Comparison of ENCODE assay signal across 29 cellular contexts in genomic region chr13:28322256-28322895, GRCh38.
DNase-seq lines count a peak whose midpoint lies in the region; ATAC-seq and TF ChIP-seq lines count a peak whose summit lies in the region.
"Had no signal": no experiment of that assay in that cellular context is flagged by ENCODE, and none has a peak within 500 bp of the region (broad histone marks: within the 10 kb centered on the region; RNA-seq: fewer than 3 reads in every experiment).

No MANE protein-coding gene starts in this region.

- DNase-seq in SK-N-SH: peak; percentile 37
- peak; percentile 41 for DNase-seq in fibroblast of pulmonary artery (ENCODE audit: low read depth)
- no peak for DNase-seq in smooth muscle cell (lab: John Stamatoyannopoulos, UW; ENCODE audit: unreplicated experiment)
- no peak for DNase-seq in NCI-H2107 (lab: John Stamatoyannopoulos, UW)
- DNase-seq in Ammon's horn (ENCODE audit: low spot score): no peak
- no peak for DNase-seq in WTC11 (ENCODE audit: low spot score)
- DNase-seq: activated CD4-positive, CD25-positive, alpha-beta regulatory T cell treated with anti-CD3 and anti-CD28 coated beads, Interleukin-2, amount 50 U/mL, for 72 hours; activated CD8-positive, alpha-beta T cell treated with anti-CD3 and anti-CD28 coated beads, Interleukin-2, amount 10 ng/mL, durations not matched to agents 7 days and 5 days; activated gamma-delta T cell; AML-193; body of pancreas; DMS79; effector memory CD4-positive, alpha-beta T cell; glutamatergic neuron; Kasumi-1; mammary epithelial cell; NCI-H1048; NCI-H1694 treated with DMSO at 0.1 percent for 48 hours; NCI-H774; nucleus accumbens; stimulated activated CD4-positive, alpha-beta T cell treated with anti-CD3 and anti-CD28 coated beads, Interleukin-1b, Interleukin-23, amount 100 ng/mL, for 48 hours; T1000; upper lobe of left lung had no signal

- H3K4me3 ChIP-seq in SK-N-SH (ENCODE audit: low read depth in 2 of 2, low read length in 1 of 2) (no peak overlapping the region), fibroblast of pulmonary artery (replicated peaks; ENCODE audit: low read depth, low read length) (no peak overlapping the region), smooth muscle cell (no peak overlapping the region)
- H3K4me3 ChIP-seq: body of pancreas, esophagus muscularis mucosa, GM12878, skin epidermis, upper lobe of left lung had no signal

- no peaks in the 10 kb centered on the region for H3K27me3 ChIP-seq in SK-N-SH (ENCODE audit: insufficient read depth)
- no peaks in the 10 kb centered on the region for H3K27me3 ChIP-seq in smooth muscle cell (ENCODE audit: low read depth)
- H3K27me3 ChIP-seq: body of pancreas, esophagus muscularis mucosa, upper lobe of left lung had no signal

- H3F3A ChIP-seq in SK-N-SH (replicated peaks; ENCODE audit: insufficient read depth): no peaks in the 10 kb centered on the region
- peaks cover 28% of the 10 kb centered on the region for H3F3A ChIP-seq in smooth muscle cell (ENCODE audit: low read depth)

- H3K4me1 ChIP-seq in SK-N-SH (ENCODE audit: control insufficient read depth in 1 of 2, insufficient read depth in 2 of 2, low read depth in 1 of 2, low read length in 1 of 2) (peaks cover 10 to 11% of the 10 kb centered on the region in 2 experiments; a peak in 3 of 4 replicates), smooth muscle cell (ENCODE audit: low read depth) (peaks cover 3% of the 10 kb centered on the region)
- H3K4me1 ChIP-seq: body of pancreas had no signal

- H3K9me3 ChIP-seq in SK-N-SH (no peaks in the 10 kb centered on the region), smooth muscle cell (replicated peaks; ENCODE audit: low read depth) (no peaks in the 10 kb centered on the region)
- H3K9me3 ChIP-seq: body of pancreas, esophagus muscularis mucosa, upper lobe of left lung had no signal

- CTCF ChIA-PET in SK-N-SH (lab: Yijun Ruan, JAX): interaction anchor here (1.5 to 4.1 kb wide), 3 partner anchors 11 to 474 kb away, joined by 4 to 22 read pairs (median 12); no protein-coding TSS in a partner anchor
- CTCF ChIA-PET in WTC11 (lab: Charles Lee): no interaction called here

- H3K9me2 ChIP-seq in SK-N-SH: no peaks in the 10 kb centered on the region

- peaks cover 34% of the 10 kb centered on the region for H3K36me3 Mint-ChIP-seq in WTC11

- H3K9ac ChIP-seq in SK-N-SH: no peak overlapping the region
- H3K9ac ChIP-seq in smooth muscle cell (ENCODE audit: low read depth): no peak overlapping the region

- POLR2A ChIA-PET in SK-N-SH (lab: Yijun Ruan, JAX): no interaction called here
- POLR2A ChIA-PET in WTC11 (lab: Charles Lee): no interaction called here

- no peak for ATAC-seq in SK-N-SH treated with all-trans-retinoic acid at 6 μM for 48 hours
- no peak for ATAC-seq in WTC11
- ATAC-seq: activated CD8-positive, alpha-beta T cell treated with anti-CD3 and anti-CD28 coated beads, Interleukin-2, amount 10 ng/mL, durations not matched to agents 7 days and 5 days; body of pancreas; GM12878 had no signal

- peak overlapping the region; percentile 78; the same call in 1 of the 2 replicates for H2AFZ ChIP-seq in SK-N-SH (ENCODE audit: low read depth)
- H2AFZ ChIP-seq in smooth muscle cell (ENCODE audit: low read depth): no peak overlapping the region

- no peak overlapping the region for H3K4me3 Mint-ChIP-seq in WTC11
- H3K4me3 Mint-ChIP-seq: activated CD8-positive, alpha-beta T cell treated with anti-CD3 and anti-CD28 coated beads, Interleukin-2, amount 10 ng/mL, durations not matched to agents 7 days and 5 days had no signal

- WGBS in SK-N-SH (ENCODE audit: low lambda C conversion rate): 59% methylated on average over 11 of the region's 11 CpGs
- WGBS in smooth muscle cell (ENCODE audit: low lambda C conversion rate): 8% methylated on average over 11 of the region's 11 CpGs

- H3K4me2 ChIP-seq in SK-N-SH: no peak overlapping the region
- H3K4me2 ChIP-seq in smooth muscle cell: peak overlapping the region; percentile 49

- no peaks in the 10 kb centered on the region for H3K9me3 Mint-ChIP-seq in WTC11

- H3K79me2 ChIP-seq in SK-N-SH (ENCODE audit: insufficient read depth) (no peaks in the 10 kb centered on the region), smooth muscle cell (ENCODE audit: low read depth) (no peaks in the 10 kb centered on the region)

- H4K20me1 ChIP-seq in SK-N-SH (ENCODE audit: insufficient read depth) (no peaks in the 10 kb centered on the region), smooth muscle cell (ENCODE audit: low read depth) (no peaks in the 10 kb centered on the region)

- H3K27me3 Mint-ChIP-seq in WTC11 (ENCODE audit: low read depth): no peaks in the 10 kb centered on the region

- no peak overlapping the region for H3K27ac Mint-ChIP-seq in WTC11
- H3K27ac Mint-ChIP-seq: activated CD8-positive, alpha-beta T cell treated with anti-CD3 and anti-CD28 coated beads, Interleukin-2, amount 10 ng/mL, durations not matched to agents 7 days and 5 days had no signal

- no peak for TF ChIP-seq RAD21 in SK-N-SH (IDR thresholded peaks at IDR 0.05; ENCODE audit: low read length)

- H3K27ac ChIP-seq in SK-N-SH (ENCODE audit: low read depth in 2 of 2, low read length in 1 of 2) (no peak overlapping the region), VCaP (peak overlapping the region; percentile 53; the same call in 1 of the 2 replicates), smooth muscle cell (ENCODE audit: low read depth) (peak overlapping the region; percentile 78)
- H3K27ac ChIP-seq: 22Rv1, body of pancreas, esophagus muscularis mucosa, skin epidermis, upper lobe of left lung had no signal

- peaks cover 13% of the 10 kb centered on the region; the same call in 1 of the 2 replicates for H3K4me1 Mint-ChIP-seq in WTC11

- no peaks in the 10 kb centered on the region for H3K36me3 ChIP-seq in SK-N-SH (replicated peaks in 1 of 2; ENCODE audit: control insufficient read depth in 1 of 2, insufficient read depth in 2 of 2, low read length in 1 of 2)
- no peaks in the 10 kb centered on the region for H3K36me3 ChIP-seq in smooth muscle cell (ENCODE audit: low read depth)

- no peak for TF ChIP-seq CTCF in SK-N-SH (IDR thresholded peaks at IDR 0.05)
- TF ChIP-seq CTCF in VCaP (conservative IDR thresholded peaks at IDR 0.05): no peak
- no peak for TF ChIP-seq CTCF in fibroblast of pulmonary artery (IDR thresholded peaks at IDR 0.05; ENCODE audit: low read length, missing control alignments)
- TF ChIP-seq CTCF in smooth muscle cell (IDR thresholded peaks at IDR 0.05; ENCODE audit: borderline replicate concordance, insufficient read depth, poor library complexity, severe bottlenecking): no peak
- no peak for TF ChIP-seq CTCF in WTC11 (IDR thresholded peaks at IDR 0.05)

- no peak for TF ChIP-seq EP300 in SK-N-SH (IDR thresholded peaks at IDR 0.05; ENCODE audit: borderline replicate concordance in 1 of 2, low read depth in 1 of 2, low read length in 1 of 2)

TF ChIP-seq in SK-N-SH, 30 proteins besides CTCF, POLR2A, EP300 and RAD21:
- TF ChIP-seq FOXJ3 (CRISPR knock-in tag; IDR thresholded peaks at IDR 0.05) (no peak), GATA2 (CRISPR knock-in tag; IDR thresholded peaks at IDR 0.05) (peak; percentile 34; the same call in 1 of the 2 replicates), CHD2 (IDR thresholded peaks at IDR 0.05; ENCODE audit: low read length, partially characterized antibody) (peak; percentile 24)

TF ChIP-seq in SK-N-SH treated with all-trans-retinoic acid at 6 μM for 48 hours, 23 proteins besides CTCF, POLR2A, EP300 and RAD21 (continues in another document):
- TF ChIP-seq CSDC2 (CRISPR knock-in tag; IDR thresholded peaks at IDR 0.05) (no peak), PPARA (CRISPR knock-in tag; IDR thresholded peaks at IDR 0.05; ENCODE audit: borderline replicate concordance) (no peak), RARB (CRISPR knock-in tag; IDR thresholded peaks at IDR 0.05) (no peak), SNAI2 (CRISPR knock-in tag; IDR thresholded peaks at IDR 0.05) (no peak), ZNF565 (CRISPR knock-in tag; conservative IDR thresholded peaks at IDR 0.05; ENCODE audit: low read depth) (no peak), CREB5 (CRISPR knock-in tag; IDR thresholded peaks at IDR 0.05; ENCODE audit: low read depth) (no peak), TOX (CRISPR knock-in tag; IDR thresholded peaks at IDR 0.05; ENCODE audit: borderline replicate concordance) (no peak), TCF4 (CRISPR knock-in tag; IDR thresholded peaks at IDR 0.05; ENCODE audit: borderline replicate concordance) (no peak), ZC3H10 (CRISPR knock-in tag; IDR thresholded peaks at IDR 0.05) (no peak)

TF ChIP-seq in WTC11, 78 proteins besides CTCF, POLR2A, EP300 and RAD21 (continues in another document):
- TF ChIP-seq E2F1 (CRISPR knock-in tag; IDR thresholded peaks at IDR 0.05) (no peak), FOXP4 (CRISPR knock-in tag; IDR thresholded peaks at IDR 0.05) (no peak), TCF7 (CRISPR knock-in tag; IDR thresholded peaks at IDR 0.05; ENCODE audit: low read depth) (no peak)

Comparison
In these comparisons a context has a peak if more than half of its experiments do, and no peak if none do; other contexts are left out.
1. DNase-seq: peak in SK-N-SH (single experiment) and fibroblast of pulmonary artery (single experiment); none in smooth muscle cell (single experiment), NCI-H2107 (single experiment), Ammon's horn (single experiment) and WTC11 (single experiment).
2. H3K27ac ChIP-seq: peak in VCaP (single experiment) and smooth muscle cell (single experiment); none in SK-N-SH (0 of 2).